14 cellular contexts compared by ENCODE assay signal in genomic region chr22:50141891-50142363, GRCh38. TPM values are rescaled to one million over a fixed set of nuclear protein-coding genes. Genes with fewer than 3 reads are reported as not detected.
DNase-seq lines count a peak whose midpoint lies in the region; ATAC-seq, FAIRE-seq and TF ChIP-seq lines count a peak whose summit lies in the region.
"Had no signal": no experiment of that assay in that cellular context is flagged by ENCODE, and none has a peak within 500 bp of the region (broad histone marks: within the 10 kb centered on the region; RNA-seq: fewer than 3 reads in every experiment).

No MANE protein-coding gene starts in this region.

- H3K27me3 ChIP-seq in WERI-Rb-1 (ENCODE audit: insufficient read depth, low read depth, severe bottlenecking) (no peaks in the 10 kb centered on the region), HepG2 (ENCODE audit: control insufficient read depth in 1 of 2, insufficient read depth in 2 of 2, low read length in 2 of 2) (peaks cover 2 to 24% of the 10 kb centered on the region in 2 experiments)
- H3K27me3 ChIP-seq: testis had no signal

- peak; percentile 62 for TF ChIP-seq CTCF in C4-2B (conservative IDR thresholded peaks at IDR 0.05)
- peak; percentile 46; the same call in 1 of the 2 replicates for TF ChIP-seq CTCF in HEK293 (tag by site-specific recombination; IDR thresholded peaks at IDR 0.05)
- peak; percentile 58 for TF ChIP-seq CTCF in WERI-Rb-1 (IDR thresholded peaks at IDR 0.05; ENCODE audit: low read depth, low read length)
- TF ChIP-seq CTCF in HepG2 (CRISPR knock-in tag; IDR thresholded peaks at IDR 0.05): peak; percentile 52
- TF ChIP-seq CTCF in Calu3 (IDR thresholded peaks at IDR 0.05; ENCODE audit: unreplicated experiment): no peak

- no peak overlapping the region for H3K4me3 ChIP-seq in HEK293 (ENCODE audit: low read depth, low read length)
- no peak overlapping the region for H3K4me3 ChIP-seq in WERI-Rb-1 (ENCODE audit: low read depth, low read length)
- H3K4me3 ChIP-seq in HepG2 (replicated peaks in 1 of 3; ENCODE audit: insufficient read depth in 1 of 3, low read depth in 2 of 3, low read length in 3 of 3): peak overlapping the region in 2 of 3 experiments; percentile 1 to 28; a peak in 3 of 6 replicates
- H3K4me3 ChIP-seq: lung, testis had no signal

- H3K27ac Mint-ChIP-seq in Calu3 (ENCODE audit: unreplicated experiment): no peak overlapping the region
- H3K27ac Mint-ChIP-seq: activated CD4-positive, alpha-beta T cell treated with anti-CD3 and anti-CD28 coated beads for 36 hours had no signal

- no peak overlapping the region for H3K9ac ChIP-seq in HepG2 (ENCODE audit: insufficient read depth, low read depth, low read length)

- no peak for DNase-seq in WERI-Rb-1
- DNase-seq in HepG2 (ENCODE audit: low spot score): no peak
- DNase-seq in Calu3: no peak
- DNase-seq in superior temporal gyrus (ENCODE audit: extremely low spot score): no peak
- DNase-seq in ureter (ENCODE audit: low spot score): no peak
- DNase-seq: activated CD4-positive, alpha-beta T cell treated with anti-CD3 and anti-CD28 coated beads for 36 hours; activated effector memory CD4-positive, alpha-beta T cell treated with anti-CD3 and anti-CD28 coated beads, Interleukin-2, amount 50 U/mL, for 16 hours; MV-4-11; testis had no signal

- BruUV-seq in HepG2 (replicated peaks; lab: Mats Ljungman, UMichigan) (no TSS peak), Calu3 (replicated peaks; lab: Mats Ljungman, UMichigan) (no TSS peak)

- POLR2A ChIA-PET in HEK293 (lab: Yijun Ruan, JAX) (no interaction called here), HepG2 (lab: Yijun Ruan, JAX) (interaction anchor here (1.3 to 1.5 kb wide), 2 partner anchors 22 to 289 kb away, joined by 3 to 4 read pairs; partner anchors contain the start of gene ZBED4)

- intact Hi-C loops in HepG2 (cut with micrococcal nuclease; ENCODE audit: unreplicated experiment): no loop called here
- intact Hi-C loops in Calu3 (cut with micrococcal nuclease; ENCODE audit: unreplicated experiment): loop anchor here (10.0 kb wide), 1 partner anchor 207 kb away; no protein-coding TSS in a partner anchor

- H3K79me2 ChIP-seq in HepG2 (ENCODE audit: insufficient read depth, low read length): no peaks in the 10 kb centered on the region

- TF ChIP-seq EP300 in HepG2 (IDR thresholded peaks at IDR 0.05; ENCODE audit: low read depth in 2 of 2, low read length in 2 of 2) (peak in 1 of 2 experiments; percentile 50; a peak in 1 of 4 replicates), HepG2 (CRISPR knock-in tag; IDR thresholded peaks at IDR 0.05; ENCODE audit: borderline replicate concordance) (no peak)

- no peak for TF ChIP-seq POLR2A in HepG2 (IDR thresholded peaks at IDR 0.05; ENCODE audit: insufficient read depth in 1 of 2, low read depth in 2 of 2, low read length in 2 of 2)

- H2AFZ ChIP-seq in HepG2 (ENCODE audit: low read length): no peak overlapping the region

- H4K20me1 ChIP-seq in HepG2 (ENCODE audit: insufficient read depth, low read length): no peaks in the 10 kb centered on the region

- H3K36me3 Mint-ChIP-seq in Calu3 (ENCODE audit: insufficient read depth, unreplicated experiment): no peaks in the 10 kb centered on the region

- whole genome bisulfite sequencing in HepG2 (ENCODE audit: low lambda C conversion rate): under 1% methylated on average over 11 of the region's 11 CpGs

- H3K4me3 Mint-ChIP-seq in Calu3 (ENCODE audit: low read depth, unreplicated experiment): no peak overlapping the region
- H3K4me3 Mint-ChIP-seq: activated CD4-positive, alpha-beta T cell treated with anti-CD3 and anti-CD28 coated beads for 36 hours had no signal

- peaks cover 59% of the 10 kb centered on the region for H3K27me3 Mint-ChIP-seq in Calu3 (ENCODE audit: unreplicated experiment)

- H3K9me3 ChIP-seq in HEK293 (ENCODE audit: control insufficient read depth, insufficient read depth, low read depth, low read length) (no peaks in the 10 kb centered on the region), WERI-Rb-1 (ENCODE audit: severe bottlenecking) (no peaks in the 10 kb centered on the region), HepG2 (ENCODE audit: low read length) (no peaks in the 10 kb centered on the region)
- H3K9me3 ChIP-seq: testis had no signal

- TF ChIP-seq RAD21 in HepG2 (CRISPR knock-in tag; IDR thresholded peaks at IDR 0.05): no peak

- H3K4me2 ChIP-seq in HepG2 (ENCODE audit: low read depth, low read length): peak overlapping the region; percentile 47

- FAIRE-seq in HepG2 (lab: Jason Lieb, UNC): no peak
- FAIRE-seq: frontal cortex had no signal

- CTCF ChIA-PET in HEK293 (lab: Yijun Ruan, JAX) (interaction anchor here (0.6 to 1.1 kb wide), 5 partner anchors 15 to 168 kb away, joined by 3 read pairs; no protein-coding TSS in a partner anchor), HepG2 (lab: Yijun Ruan, JAX; ENCODE audit: low intra/inter-chr PET ratio, low total read pairs) (interaction anchor here (0.6 kb wide), 1 partner anchor 28 kb away, joined by 3 read pairs; no protein-coding TSS in a partner anchor), Calu3 (lab: Charles Lee) (interaction anchor here (0.9 kb wide), 1 partner anchor 16 kb away, joined by 4 read pairs; no protein-coding TSS in a partner anchor)

- ATAC-seq in HepG2: no peak
- no peak for ATAC-seq in esophagus mucosa
- ATAC-seq: activated CD4-positive, alpha-beta T cell treated with anti-CD3 and anti-CD28 coated beads for 36 hours had no signal

- peaks cover 14% of the 10 kb centered on the region for H3K4me1 Mint-ChIP-seq in Calu3 (ENCODE audit: low read depth, unreplicated experiment)
- H3K4me1 Mint-ChIP-seq: activated CD4-positive, alpha-beta T cell treated with anti-CD3 and anti-CD28 coated beads for 36 hours had no signal

- in situ Hi-C loops in HepG2 (cut with HindIII; ENCODE audit: extremely low pct_ligation_motif_present, low pct_unique_long_range_greater_than_20kb): no loop called here

- H3K4me1 ChIP-seq in HEK293 (ENCODE audit: control insufficient read depth, insufficient read depth, low read length) (peaks cover 6% of the 10 kb centered on the region; the same call in 1 of the 2 replicates), HepG2 (ENCODE audit: insufficient read depth, low read length) (peaks cover 83% of the 10 kb centered on the region)

- H3K27ac ChIP-seq in C4-2B: peak overlapping the region; percentile 59; the same call in 1 of the 2 replicates
- no peak overlapping the region for H3K27ac ChIP-seq in HEK293 (ENCODE audit: extremely low read depth, low read depth, low read length)
- no peak overlapping the region for H3K27ac ChIP-seq in WERI-Rb-1
- no peak overlapping the region for H3K27ac ChIP-seq in HepG2 (ENCODE audit: extremely low read length, insufficient read depth, low read length)
- H3K27ac ChIP-seq: testis had no signal

- no peaks in the 10 kb centered on the region for H3K36me3 ChIP-seq in HEK293 (ENCODE audit: control insufficient read depth in 2 of 2, insufficient read depth in 1 of 2, low read length in 2 of 2)
- H3K36me3 ChIP-seq in WERI-Rb-1: no peaks in the 10 kb centered on the region
- no peaks in the 10 kb centered on the region for H3K36me3 ChIP-seq in HepG2 (replicated peaks in 1 of 2; ENCODE audit: control insufficient read depth in 1 of 2, insufficient read depth in 2 of 2, low read length in 2 of 2)

- H3K9me3 Mint-ChIP-seq in Calu3 (ENCODE audit: low read depth, unreplicated experiment): no peaks in the 10 kb centered on the region

RNA-seq across cellular contexts. Expression of gene PANX2, which starts 28.6 kb away (rescaled TPM):
- total RNA-seq in HepG2 (2016; rRNA removed; fragmentation: Illumina TruSeq; extraction: Trizol) (0.15 and 0.58 TPM in 2 replicates), Calu3 (2022) (1.6 and 2.0 TPM in 2 replicates), ureter (1.9 TPM), esophagus mucosa (0.92 TPM)
- total RNA-seq in HepG2 (2016; cell fraction: cytosol; rRNA removed; fragmentation: Illumina TruSeq; extraction: Trizol; ENCODE audit: low read depth): 0.20 and 0.35 TPM in 2 replicates
- total RNA-seq in HepG2 (2016; cell fraction: insoluble cytoplasmic fraction; rRNA removed; fragmentation: Illumina TruSeq; extraction: Trizol): 0.19 TPM in 2 replicates
- total RNA-seq in HepG2 (2016; cell fraction: membrane; rRNA removed; fragmentation: Illumina TruSeq; extraction: Trizol): 1.1 and 1.4 TPM in 2 replicates
- total RNA-seq in HepG2 (2016; cell fraction: nucleus; rRNA removed; fragmentation: Illumina TruSeq; extraction: Trizol): 0.47 and 0.56 TPM in 2 replicates
- polyA plus RNA-seq in HepG2 (2011; rRNA removed): 1.1 TPM in 2 replicates
- 0.99 and 1.7 TPM in 2 replicates for polyA plus RNA-seq in HepG2 (2011; cell fraction: cytosol; rRNA removed)
- 2.5 and 4.2 TPM in 2 replicates for polyA plus RNA-seq in HepG2 (2011; cell fraction: nucleus; rRNA removed)
- 1.6 and 3.8 TPM in 2 replicates for polyA plus RNA-seq in HepG2 (2012)
- 1.3 and 1.4 TPM in 2 replicates for polyA plus RNA-seq in HepG2 (2016; cell fraction: cytosol; fragmentation: Illumina TruSeq; extraction: Trizol; ENCODE audit: low read depth)
- 1.1 and 1.4 TPM in 2 replicates for polyA plus RNA-seq in HepG2 (2016; cell fraction: insoluble cytoplasmic fraction; fragmentation: Illumina TruSeq; extraction: Trizol; ENCODE audit: low read depth)
- 2.9 and 3.6 TPM in 2 replicates for polyA plus RNA-seq in HepG2 (2016; cell fraction: membrane; fragmentation: Illumina TruSeq; extraction: Trizol; ENCODE audit: low read depth)
- 2.0 and 2.3 TPM in 2 replicates for polyA plus RNA-seq in HepG2 (2016; cell fraction: nucleus; fragmentation: Illumina TruSeq; extraction: Trizol; ENCODE audit: insufficient read depth, low read depth)
- polyA minus RNA-seq in HepG2 (2011; rRNA and poly(A)+ RNA removed; ENCODE audit: low replicate concordance): 0.78 and 0.84 TPM in 2 replicates
- polyA minus RNA-seq in HepG2 (2011; cell fraction: cytosol; rRNA and poly(A)+ RNA removed): 0.30 and 0.79 TPM in 2 replicates
- 0.37 and 0.39 TPM in 2 replicates for polyA minus RNA-seq in HepG2 (2011; cell fraction: nucleus; rRNA and poly(A)+ RNA removed)

RNA-seq across cellular contexts. Expression of gene TRABD, which starts 43.8 kb away (rescaled TPM):
- 16.2 and 21.5 TPM in 2 replicates for total RNA-seq in HepG2 (2016; rRNA removed; fragmentation: Illumina TruSeq; extraction: Trizol)
- total RNA-seq in HepG2 (2016; cell fraction: cytosol; rRNA removed; fragmentation: Illumina TruSeq; extraction: Trizol; ENCODE audit: low read depth): 8.1 and 8.5 TPM in 2 replicates
- total RNA-seq in HepG2 (2016; cell fraction: insoluble cytoplasmic fraction; rRNA removed; fragmentation: Illumina TruSeq; extraction: Trizol): 14.1 and 20.1 TPM in 2 replicates
- total RNA-seq in HepG2 (2016; cell fraction: membrane; rRNA removed; fragmentation: Illumina TruSeq; extraction: Trizol): 15.9 and 17.7 TPM in 2 replicates
- 12.3 and 17.7 TPM in 2 replicates for total RNA-seq in HepG2 (2016; cell fraction: nucleus; rRNA removed; fragmentation: Illumina TruSeq; extraction: Trizol)
- 28.9 and 36.8 TPM in 2 replicates for polyA plus RNA-seq in HepG2 (2011; rRNA removed)
- 15.8 and 28.0 TPM in 2 replicates for polyA plus RNA-seq in HepG2 (2011; cell fraction: cytosol; rRNA removed)
- polyA plus RNA-seq in HepG2 (2011; cell fraction: nucleus; rRNA removed): 241 and 327 TPM in 2 replicates
- 19.6 and 35.2 TPM in 2 replicates for polyA plus RNA-seq in HepG2 (2012)
- polyA plus RNA-seq in HepG2 (2016; cell fraction: cytosol; fragmentation: Illumina TruSeq; extraction: Trizol; ENCODE audit: low read depth): 10.4 and 11.2 TPM in 2 replicates
- 19.9 and 22.8 TPM in 2 replicates for polyA plus RNA-seq in HepG2 (2016; cell fraction: insoluble cytoplasmic fraction; fragmentation: Illumina TruSeq; extraction: Trizol; ENCODE audit: low read depth)
- 15.2 and 16.9 TPM in 2 replicates for polyA plus RNA-seq in HepG2 (2016; cell fraction: membrane; fragmentation: Illumina TruSeq; extraction: Trizol; ENCODE audit: low read depth)
- polyA plus RNA-seq in HepG2 (2016; cell fraction: nucleus; fragmentation: Illumina TruSeq; extraction: Trizol; ENCODE audit: insufficient read depth, low read depth): 56.6 and 60.9 TPM in 2 replicates
- polyA minus RNA-seq in HepG2 (2011; rRNA and poly(A)+ RNA removed; ENCODE audit: low replicate concordance): 22.4 and 30.1 TPM in 2 replicates
- polyA minus RNA-seq in HepG2 (2011; cell fraction: cytosol; rRNA and poly(A)+ RNA removed): 9.7 and 11.7 TPM in 2 replicates
- polyA minus RNA-seq in HepG2 (2011; cell fraction: nucleus; rRNA and poly(A)+ RNA removed): 14.4 and 18.2 TPM in 2 replicates
- 57.3 and 62.9 TPM in 2 replicates for total RNA-seq in Calu3 (2022)
- 64.5 TPM for total RNA-seq in ureter
- 32.6 TPM for total RNA-seq in esophagus mucosa

RNA-seq across cellular contexts. Expression of gene MOV10L1, which starts 52.1 kb away (rescaled TPM):
- total RNA-seq in HepG2 (2016; rRNA removed; fragmentation: Illumina TruSeq; extraction: Trizol): 0.11 TPM in 1 of 2 replicates, not detected in the other
- total RNA-seq in HepG2 (2016; cell fraction: cytosol; rRNA removed; fragmentation: Illumina TruSeq; extraction: Trizol; ENCODE audit: low read depth): not detected in 2 replicates
- 0.17 TPM in 1 of 2 replicates, not detected in the other for total RNA-seq in HepG2 (2016; cell fraction: insoluble cytoplasmic fraction; rRNA removed; fragmentation: Illumina TruSeq; extraction: Trizol)
- not detected in 2 replicates for total RNA-seq in HepG2 (2016; cell fraction: membrane; rRNA removed; fragmentation: Illumina TruSeq; extraction: Trizol)
- 0.12 and 0.28 TPM in 2 replicates for total RNA-seq in HepG2 (2016; cell fraction: nucleus; rRNA removed; fragmentation: Illumina TruSeq; extraction: Trizol)
- polyA plus RNA-seq in HepG2 (2011; rRNA removed): 0.12 and 0.31 TPM in 2 replicates
- polyA plus RNA-seq in HepG2 (2011; cell fraction: cytosol; rRNA removed): 0.05 and 0.09 TPM in 2 replicates
- polyA plus RNA-seq in HepG2 (2011; cell fraction: nucleus; rRNA removed): 0.47 and 1.1 TPM in 2 replicates
- 0.29 and 0.46 TPM in 2 replicates for polyA plus RNA-seq in HepG2 (2012)
- polyA plus RNA-seq in HepG2 (2016; cell fraction: cytosol; fragmentation: Illumina TruSeq; extraction: Trizol; ENCODE audit: low read depth): not detected in 2 replicates
- not detected in 2 replicates for polyA plus RNA-seq in HepG2 (2016; cell fraction: insoluble cytoplasmic fraction; fragmentation: Illumina TruSeq; extraction: Trizol; ENCODE audit: low read depth)
- 0.08 TPM in 1 of 2 replicates, not detected in the other for polyA plus RNA-seq in HepG2 (2016; cell fraction: membrane; fragmentation: Illumina TruSeq; extraction: Trizol; ENCODE audit: low read depth)
- not detected in 2 replicates for polyA plus RNA-seq in HepG2 (2016; cell fraction: nucleus; fragmentation: Illumina TruSeq; extraction: Trizol; ENCODE audit: insufficient read depth, low read depth)
- not detected in 2 replicates for polyA minus RNA-seq in HepG2 (2011; rRNA and poly(A)+ RNA removed; ENCODE audit: low replicate concordance)
- polyA minus RNA-seq in HepG2 (2011; cell fraction: cytosol; rRNA and poly(A)+ RNA removed): not detected in 2 replicates
- polyA minus RNA-seq in HepG2 (2011; cell fraction: nucleus; rRNA and poly(A)+ RNA removed): 0.39 TPM in 1 of 2 replicates, not detected in the other
- total RNA-seq in Calu3 (2022): not detected in 2 replicates
- 0.26 TPM for total RNA-seq in ureter
- total RNA-seq in esophagus mucosa: 0.12 TPM

RNA-seq across cellular contexts. Expression of gene MLC1, which starts 56.7 kb away (rescaled TPM):
- not detected in 2 replicates for total RNA-seq in HepG2 (2016; rRNA removed; fragmentation: Illumina TruSeq; extraction: Trizol)
- total RNA-seq in HepG2 (2016; cell fraction: cytosol; rRNA removed; fragmentation: Illumina TruSeq; extraction: Trizol; ENCODE audit: low read depth): not detected in 2 replicates
- total RNA-seq in HepG2 (2016; cell fraction: insoluble cytoplasmic fraction; rRNA removed; fragmentation: Illumina TruSeq; extraction: Trizol): not detected in 2 replicates
- total RNA-seq in HepG2 (2016; cell fraction: membrane; rRNA removed; fragmentation: Illumina TruSeq; extraction: Trizol): not detected in 2 replicates
- total RNA-seq in HepG2 (2016; cell fraction: nucleus; rRNA removed; fragmentation: Illumina TruSeq; extraction: Trizol): not detected in 2 replicates
- not detected in 2 replicates for polyA plus RNA-seq in HepG2 (2011; rRNA removed)
- not detected in 2 replicates for polyA plus RNA-seq in HepG2 (2011; cell fraction: cytosol; rRNA removed)
- not detected in 2 replicates for polyA plus RNA-seq in HepG2 (2011; cell fraction: nucleus; rRNA removed)
- polyA plus RNA-seq in HepG2 (2012): not detected in 2 replicates
- not detected in 2 replicates for polyA plus RNA-seq in HepG2 (2016; cell fraction: cytosol; fragmentation: Illumina TruSeq; extraction: Trizol; ENCODE audit: low read depth)
- polyA plus RNA-seq in HepG2 (2016; cell fraction: insoluble cytoplasmic fraction; fragmentation: Illumina TruSeq; extraction: Trizol; ENCODE audit: low read depth): not detected in 2 replicates
- not detected in 2 replicates for polyA plus RNA-seq in HepG2 (2016; cell fraction: membrane; fragmentation: Illumina TruSeq; extraction: Trizol; ENCODE audit: low read depth)
- polyA plus RNA-seq in HepG2 (2016; cell fraction: nucleus; fragmentation: Illumina TruSeq; extraction: Trizol; ENCODE audit: insufficient read depth, low read depth): not detected in 2 replicates
- polyA minus RNA-seq in HepG2 (2011; rRNA and poly(A)+ RNA removed; ENCODE audit: low replicate concordance): not detected in 2 replicates
- not detected in 2 replicates for polyA minus RNA-seq in HepG2 (2011; cell fraction: cytosol; rRNA and poly(A)+ RNA removed)
- polyA minus RNA-seq in HepG2 (2011; cell fraction: nucleus; rRNA and poly(A)+ RNA removed): not detected in 2 replicates
- total RNA-seq in Calu3 (2022): not detected in 2 replicates
- total RNA-seq in ureter: 0.34 TPM
- not detected for total RNA-seq in esophagus mucosa
- total RNA-seq: activated CD4-positive, alpha-beta T cell treated with anti-CD3 and anti-CD28 coated beads for 36 hours had no signal

RNA-seq across cellular contexts. Expression of gene SELENOO, which starts 58.9 kb away (rescaled TPM):
- 12.5 and 19.0 TPM in 2 replicates for total RNA-seq in HepG2 (2016; rRNA removed; fragmentation: Illumina TruSeq; extraction: Trizol)
- 2.8 and 3.8 TPM in 2 replicates for total RNA-seq in HepG2 (2016; cell fraction: cytosol; rRNA removed; fragmentation: Illumina TruSeq; extraction: Trizol; ENCODE audit: low read depth)
- total RNA-seq in HepG2 (2016; cell fraction: insoluble cytoplasmic fraction; rRNA removed; fragmentation: Illumina TruSeq; extraction: Trizol): 9.4 and 19.8 TPM in 2 replicates
- 6.0 and 7.6 TPM in 2 replicates for total RNA-seq in HepG2 (2016; cell fraction: membrane; rRNA removed; fragmentation: Illumina TruSeq; extraction: Trizol)
- 18.8 and 19.9 TPM in 2 replicates for total RNA-seq in HepG2 (2016; cell fraction: nucleus; rRNA removed; fragmentation: Illumina TruSeq; extraction: Trizol)
- polyA plus RNA-seq in HepG2 (2011; rRNA removed): 14.4 and 18.7 TPM in 2 replicates
- polyA plus RNA-seq in HepG2 (2011; cell fraction: cytosol; rRNA removed): 10.0 and 18.1 TPM in 2 replicates
- 88.6 and 104 TPM in 2 replicates for polyA plus RNA-seq in HepG2 (2011; cell fraction: nucleus; rRNA removed)
- 10.9 and 17.7 TPM in 2 replicates for polyA plus RNA-seq in HepG2 (2012)
- polyA plus RNA-seq in HepG2 (2016; cell fraction: cytosol; fragmentation: Illumina TruSeq; extraction: Trizol; ENCODE audit: low read depth): 3.5 and 4.0 TPM in 2 replicates
- polyA plus RNA-seq in HepG2 (2016; cell fraction: insoluble cytoplasmic fraction; fragmentation: Illumina TruSeq; extraction: Trizol; ENCODE audit: low read depth): 9.5 and 12.3 TPM in 2 replicates
- 4.9 and 5.3 TPM in 2 replicates for polyA plus RNA-seq in HepG2 (2016; cell fraction: membrane; fragmentation: Illumina TruSeq; extraction: Trizol; ENCODE audit: low read depth)
- polyA plus RNA-seq in HepG2 (2016; cell fraction: nucleus; fragmentation: Illumina TruSeq; extraction: Trizol; ENCODE audit: insufficient read depth, low read depth): 54.2 and 57.7 TPM in 2 replicates
- 9.7 and 16.7 TPM in 2 replicates for polyA minus RNA-seq in HepG2 (2011; rRNA and poly(A)+ RNA removed; ENCODE audit: low replicate concordance)
- polyA minus RNA-seq in HepG2 (2011; cell fraction: cytosol; rRNA and poly(A)+ RNA removed): 6.4 and 6.9 TPM in 2 replicates
- polyA minus RNA-seq in HepG2 (2011; cell fraction: nucleus; rRNA and poly(A)+ RNA removed): 7.5 and 7.7 TPM in 2 replicates
- 28.6 and 29.5 TPM in 2 replicates for total RNA-seq in Calu3 (2022)
- total RNA-seq in ureter: 24.7 TPM
- total RNA-seq in esophagus mucosa: 13.3 TPM

Comparison
In these comparisons a context has a peak if more than half of its experiments do, and no peak if none do; other contexts are left out.
1. H3K4me3 ChIP-seq: peak in HepG2 (2 of 3); none in HEK293 (single experiment) and WERI-Rb-1 (single experiment).